In the genomic region with DNA sequence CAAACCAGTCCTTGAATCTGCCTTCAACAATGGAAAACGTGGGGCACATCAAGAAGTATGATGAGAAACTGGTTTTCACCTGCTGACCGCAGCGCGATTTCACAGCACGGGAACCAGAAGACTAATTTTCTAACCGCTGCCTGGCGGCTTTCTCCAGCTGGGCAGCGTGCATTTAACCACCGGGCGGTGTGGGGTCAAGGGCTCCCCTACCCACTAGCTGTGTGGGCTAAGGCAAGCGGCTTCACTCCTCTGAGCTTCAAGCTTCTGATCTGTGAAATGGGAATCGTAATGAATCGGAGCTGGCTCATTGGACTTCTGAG, we compare ENCODE assay signal across 18 cellular contexts. TPM values are rescaled to one million over a fixed set of nuclear protein-coding genes. Genes with fewer than 3 reads are reported as not detected.
"Had no signal": no experiment of that assay in that cellular context is flagged by ENCODE, and none has a peak within 500 bp of the region (broad histone marks: within the 10 kb centered on the region; RNA-seq: fewer than 3 reads in every experiment).

No MANE protein-coding gene starts in this region.

- H3K36me3 Mint-ChIP-seq: activated naive CD4-positive, alpha-beta T cell treated with anti-CD3 and anti-CD28 coated beads, Interleukin-2, amount 10 ng/mL, durations not matched to agents 7 days and 5 days; memory B cell; stimulated activated naive B cell treated with anti-CD40 and anti-IgM and Interleukin-4, amounts not matched to agents 10 μg/mL and 1 μg/mL and 100 μg/mL, for 72 hours had no signal

- H3K4me1 ChIP-seq: parathyroid adenoma had no signal

- H3K9me3 ChIP-seq: ascending aorta, heart left ventricle, neutrophil, uterus had no signal

- H3K27ac ChIP-seq: ascending aorta, heart left ventricle, neutrophil, parathyroid adenoma, uterus had no signal

- ATAC-seq: activated CD8-positive, alpha-beta T cell treated with anti-CD3 and anti-CD28 coated beads for 36 hours; activated naive CD8-positive, alpha-beta T cell treated with anti-CD3 and anti-CD28 coated beads, Interleukin-2, amount 50 U/mL, for 24 hours; naive thymus-derived CD8-positive, alpha-beta T cell; stimulated activated naive B cell treated with anti-CD40 and anti-IgM and Interleukin-4, amounts not matched to agents 10 μg/mL and 1 μg/mL and 100 μg/mL, for 72 hours had no signal

- H3K4me1 Mint-ChIP-seq: activated CD4-positive, alpha-beta T cell treated with anti-CD3 and anti-CD28 coated beads, Interleukin-2, amount 10 ng/mL, durations not matched to agents 24 days and 14 days; central memory CD8-positive, alpha-beta T cell had no signal

- DNase-seq: activated CD4-positive, alpha-beta T cell treated with anti-CD3 and anti-CD28 coated beads, Interleukin-2, amount 10 ng/mL, durations not matched to agents 24 days and 14 days; activated CD8-positive, alpha-beta T cell treated with anti-CD3 and anti-CD28 coated beads for 36 hours; activated naive CD4-positive, alpha-beta T cell treated with anti-CD3 and anti-CD28 coated beads, Interleukin-2, amount 10 ng/mL, durations not matched to agents 7 days and 5 days; activated naive CD8-positive, alpha-beta T cell treated with anti-CD3 and anti-CD28 coated beads, Interleukin-2, amount 50 U/mL, for 24 hours; activated T-cell treated with anti-CD3 and anti-CD28 coated beads, Interleukin-2, amount 50 U/mL, for 24 hours; cortex of kidney; effector CD4-positive, alpha-beta T cell; naive thymus-derived CD8-positive, alpha-beta T cell; stimulated activated naive B cell treated with anti-CD40 and anti-IgM and Interleukin-4, amounts not matched to agents 10 μg/mL and 1 μg/mL and 100 μg/mL, for 72 hours; uterus had no signal

- H3K4me3 ChIP-seq: ascending aorta, heart left ventricle, uterus had no signal

- H3K9ac ChIP-seq: parathyroid adenoma had no signal

- H3K36me3 ChIP-seq: ascending aorta, heart left ventricle, neutrophil, uterus had no signal

- H3K27ac Mint-ChIP-seq: activated CD4-positive, alpha-beta T cell treated with anti-CD3 and anti-CD28 coated beads, Interleukin-2, amount 10 ng/mL, durations not matched to agents 24 days and 14 days; activated CD8-positive, alpha-beta T cell treated with anti-CD3 and anti-CD28 coated beads for 36 hours; activated naive CD4-positive, alpha-beta T cell treated with anti-CD3 and anti-CD28 coated beads, Interleukin-2, amount 10 ng/mL, durations not matched to agents 7 days and 5 days; activated naive CD8-positive, alpha-beta T cell treated with anti-CD3 and anti-CD28 coated beads, Interleukin-2, amount 50 U/mL, for 24 hours; activated T-cell treated with anti-CD3 and anti-CD28 coated beads, Interleukin-2, amount 50 U/mL, for 24 hours; activated T-helper 2 cell treated with anti-CD3 and anti-CD28 coated beads, Interferon-gamma antibody, Interleukin-2, Interleukin-4, amounts not matched to agents 10 μg/mL and 5 μg/mL and 100 μg/mL, durations not matched to agents 14 hours and 24 hours and 36 hours; memory B cell; naive thymus-derived CD8-positive, alpha-beta T cell; stimulated activated naive B cell treated with anti-CD40 and anti-IgM and Interleukin-4, amounts not matched to agents 10 μg/mL and 1 μg/mL and 100 μg/mL, for 72 hours; T-helper 2 cell treated with Interferon-gamma antibody and Interleukin-4, amounts not matched to agents 5 μg/mL and 100 μg/mL, for 36 hours had no signal

- H3K4me3 Mint-ChIP-seq: activated CD4-positive, alpha-beta T cell treated with anti-CD3 and anti-CD28 coated beads, Interleukin-2, amount 10 ng/mL, durations not matched to agents 24 days and 14 days; activated CD8-positive, alpha-beta T cell treated with anti-CD3 and anti-CD28 coated beads for 36 hours; activated naive CD4-positive, alpha-beta T cell treated with anti-CD3 and anti-CD28 coated beads, Interleukin-2, amount 10 ng/mL, durations not matched to agents 7 days and 5 days; activated naive CD8-positive, alpha-beta T cell treated with anti-CD3 and anti-CD28 coated beads, Interleukin-2, amount 50 U/mL, for 24 hours; activated T-cell treated with anti-CD3 and anti-CD28 coated beads, Interleukin-2, amount 50 U/mL, for 24 hours; central memory CD8-positive, alpha-beta T cell; memory B cell; naive thymus-derived CD8-positive, alpha-beta T cell; stimulated activated naive B cell treated with anti-CD40 and anti-IgM and Interleukin-4, amounts not matched to agents 10 μg/mL and 1 μg/mL and 100 μg/mL, for 72 hours; T-helper 2 cell treated with Interferon-gamma antibody and Interleukin-4, amounts not matched to agents 5 μg/mL and 100 μg/mL, for 36 hours had no signal

- H3K9me3 Mint-ChIP-seq: activated CD4-positive, alpha-beta T cell treated with anti-CD3 and anti-CD28 coated beads, Interleukin-2, amount 10 ng/mL, durations not matched to agents 24 days and 14 days; activated CD8-positive, alpha-beta T cell treated with anti-CD3 and anti-CD28 coated beads for 36 hours; activated naive CD4-positive, alpha-beta T cell treated with anti-CD3 and anti-CD28 coated beads, Interleukin-2, amount 10 ng/mL, durations not matched to agents 7 days and 5 days; activated naive CD8-positive, alpha-beta T cell treated with anti-CD3 and anti-CD28 coated beads, Interleukin-2, amount 50 U/mL, for 24 hours; activated T-cell treated with anti-CD3 and anti-CD28 coated beads, Interleukin-2, amount 50 U/mL, for 24 hours; activated T-helper 2 cell treated with anti-CD3 and anti-CD28 coated beads, Interferon-gamma antibody, Interleukin-2, Interleukin-4, amounts not matched to agents 10 μg/mL and 5 μg/mL and 100 μg/mL, durations not matched to agents 14 hours and 24 hours and 36 hours; central memory CD8-positive, alpha-beta T cell; memory B cell; naive thymus-derived CD8-positive, alpha-beta T cell; stimulated activated naive B cell treated with anti-CD40 and anti-IgM and Interleukin-4, amounts not matched to agents 10 μg/mL and 1 μg/mL and 100 μg/mL, for 72 hours; T-helper 2 cell treated with Interferon-gamma antibody and Interleukin-4, amounts not matched to agents 5 μg/mL and 100 μg/mL, for 36 hours had no signal

RNA-seq across cellular contexts. Expression of a gene that starts 4.2 kb away (rescaled TPM):
- total RNA-seq: activated CD4-positive, alpha-beta T cell treated with anti-CD3 and anti-CD28 coated beads, Interleukin-2, amount 10 ng/mL, durations not matched to agents 24 days and 14 days; activated CD8-positive, alpha-beta T cell treated with anti-CD3 and anti-CD28 coated beads for 36 hours; activated T-helper 2 cell treated with anti-CD3 and anti-CD28 coated beads, Interferon-gamma antibody, Interleukin-2, Interleukin-4, amounts not matched to agents 10 μg/mL and 5 μg/mL and 100 μg/mL, durations not matched to agents 14 hours and 24 hours and 36 hours; naive thymus-derived CD8-positive, alpha-beta T cell had no signal
